Comparison of ENCODE assay signal across 18 cellular contexts in the genomic region with DNA sequence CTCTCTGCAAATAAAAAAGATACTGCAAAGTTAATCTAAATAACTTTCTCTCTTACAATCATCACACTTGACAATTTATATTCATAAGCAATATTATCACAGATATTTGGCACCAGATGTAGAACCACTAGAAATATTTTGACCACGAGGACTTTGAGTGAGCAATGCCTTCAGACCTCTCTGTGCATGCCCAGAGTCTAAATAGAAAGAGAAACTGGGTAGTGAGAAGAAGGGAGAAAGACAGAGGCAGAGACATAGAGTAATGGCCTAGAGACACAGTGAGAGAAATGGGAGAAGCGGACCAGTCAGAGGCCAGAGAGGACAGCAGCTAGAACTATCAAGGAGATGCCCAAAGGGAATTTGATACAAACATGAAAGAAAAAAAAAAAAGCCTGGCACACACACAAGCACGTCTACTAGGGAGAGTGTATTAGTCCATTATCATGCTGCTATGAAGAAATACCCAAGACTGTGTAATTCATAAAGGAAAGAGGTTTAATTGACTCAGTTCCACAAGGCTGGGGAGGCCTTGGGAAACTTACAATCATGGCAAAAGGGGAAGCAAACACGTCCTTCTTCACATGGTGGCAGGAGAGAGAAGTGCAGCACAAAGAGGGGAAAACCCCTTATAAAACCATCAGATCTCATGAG. TPM values are rescaled to one million over a fixed set of nuclear protein-coding genes. Genes with fewer than 3 reads are reported as not detected.
"Had no signal": no experiment of that assay in that cellular context is flagged by ENCODE, and none has a peak within 500 bp of the region (broad histone marks: within the 10 kb centered on the region; RNA-seq: fewer than 3 reads in every experiment).

No MANE protein-coding gene starts in this region.

- H3K4me3 ChIP-seq: ascending aorta, dorsolateral prefrontal cortex, esophagus muscularis mucosa, heart left ventricle, lower lobe of right lung, suprapubic skin, tibial nerve, uterus had no signal

- H3K9me3 ChIP-seq: ascending aorta, esophagus muscularis mucosa, heart left ventricle, lower lobe of right lung, suprapubic skin, tibial nerve, uterus had no signal

- H3K4me1 ChIP-seq: ascending aorta, esophagus muscularis mucosa, heart left ventricle, lower lobe of right lung, suprapubic skin, tibial nerve, uterus had no signal

- H3K36me3 ChIP-seq: ascending aorta, esophagus muscularis mucosa, heart left ventricle, lower lobe of right lung, suprapubic skin, tibial nerve, uterus had no signal

- ATAC-seq: activated CD4-positive, CD25-positive, alpha-beta regulatory T cell treated with anti-CD3 and anti-CD28 coated beads, Interleukin-2, amount 50 U/mL, for 24 hours; effector memory CD8-positive, alpha-beta T cell; lower lobe of right lung; naive thymus-derived CD8-positive, alpha-beta T cell; stimulated activated naive CD8-positive, alpha-beta T cell treated with anti-CD3 and anti-CD28 coated beads, Interleukin-15, Interleukin-2, amounts not matched to agents 100 U/mL and 50 U/mL, for 24 hours had no signal

- DNase-seq: activated gamma-delta T cell treated with Interleukin-2 at 50 U/mL for 16 hours; activated T-cell treated with anti-CD3 and anti-CD28 coated beads, Interleukin-2, amount 50 U/mL, for 1 hour; dorsolateral prefrontal cortex; effector memory CD8-positive, alpha-beta T cell; heart left ventricle; lower lobe of right lung; naive thymus-derived CD8-positive, alpha-beta T cell; retina; stimulated activated CD4-positive, alpha-beta T cell treated with anti-CD3 and anti-CD28 coated beads, Interleukin-12 subunit alpha, Interleukin-12 subunit beta, amount 100 ng/mL, for 4 hours; stimulated activated CD4-positive, alpha-beta T cell treated with anti-CD3 and anti-CD28 coated beads, Interleukin-4, amount 100 ng/mL, for 4 hours; stimulated activated naive CD8-positive, alpha-beta T cell treated with anti-CD3 and anti-CD28 coated beads, Interleukin-15, Interleukin-2, amounts not matched to agents 100 U/mL and 50 U/mL, for 24 hours; uterus had no signal

- H3K27ac ChIP-seq: ascending aorta, dorsolateral prefrontal cortex, esophagus muscularis mucosa, heart left ventricle, lower lobe of right lung, suprapubic skin, tibial nerve, uterus, VCaP had no signal

- H3K27me3 ChIP-seq: ascending aorta, esophagus muscularis mucosa, heart left ventricle, suprapubic skin, tibial nerve, uterus had no signal

RNA-seq across cellular contexts. Expression of gene BMP4, which starts 41.1 kb away (rescaled TPM):
- polyA plus RNA-seq: naive thymus-derived CD8-positive, alpha-beta T cell had no signal
